8 cellular contexts compared by ENCODE assay signal in the genomic region with DNA sequence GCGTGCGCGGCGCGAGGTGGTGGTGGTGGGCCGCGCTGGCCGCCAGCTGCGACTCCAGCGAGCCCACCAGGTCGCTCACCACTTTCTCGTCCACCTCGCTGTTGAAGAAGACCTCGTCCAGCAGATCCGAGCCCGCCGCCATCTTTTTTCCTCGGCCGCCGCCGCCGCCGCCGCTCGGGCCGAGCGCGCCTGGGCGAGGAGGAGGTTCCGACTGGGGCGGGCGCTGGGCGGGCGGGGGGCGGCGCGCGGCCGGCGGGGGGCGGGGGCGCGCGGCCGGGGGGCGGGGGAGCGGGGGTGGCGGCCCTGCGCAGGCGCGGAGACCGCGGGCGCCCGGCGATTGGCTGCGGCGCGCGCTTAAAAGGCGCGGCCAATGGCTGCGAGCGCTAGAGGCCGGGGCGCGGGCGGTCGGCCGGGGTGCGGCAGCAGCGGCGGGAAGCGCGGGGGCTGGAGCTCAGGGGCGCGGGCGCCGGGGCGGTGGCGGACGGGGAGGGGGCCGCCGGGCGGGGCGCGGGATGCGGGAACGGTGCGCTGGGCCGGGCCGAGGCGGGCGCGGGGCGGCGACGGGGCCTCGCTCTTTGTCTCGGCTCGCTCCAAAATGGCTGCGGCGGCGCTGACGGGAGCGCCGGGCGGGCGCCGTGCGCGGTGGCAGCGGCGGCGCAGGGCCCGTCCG. TPM values are rescaled to one million over a fixed set of nuclear protein-coding genes. Genes with fewer than 3 reads are reported as not detected.
DNase-seq lines count a peak whose midpoint lies in the region; ATAC-seq and TF ChIP-seq lines count a peak whose summit lies in the region.

Gene TAF4 (minus strand): TSS at position 213 of the 670 bp plus-strand sequence. CDS start 71 bp downstream, at position 142.

- H3K36me3 ChIP-seq in MM.1S (replicated peaks; ENCODE audit: insufficient read depth, low read length) (no peaks in the 10 kb centered on the region), SU-DHL-6 (ENCODE audit: low read length) (no peaks in the 10 kb centered on the region), parathyroid adenoma (ENCODE audit: control insufficient read depth, insufficient read depth, low read length) (no peaks in the 10 kb centered on the region), tibial artery (no peaks in the 10 kb centered on the region)

- H3K27me3 ChIP-seq in H9 (ENCODE audit: insufficient read depth, low read length) (no peaks in the 10 kb centered on the region), MM.1S (replicated peaks; ENCODE audit: insufficient read depth, low read length) (peaks cover 22% of the 10 kb centered on the region), SU-DHL-6 (ENCODE audit: low read length) (no peaks in the 10 kb centered on the region), parathyroid adenoma (ENCODE audit: control insufficient read depth, insufficient read depth, low read length) (no peaks in the 10 kb centered on the region), tibial artery (no peaks in the 10 kb centered on the region)

- H3K18ac ChIP-seq in H9 (ENCODE audit: insufficient read length, low read depth, low read length) = peak within 1 kb of the TSS; percentile 82

- H3K14ac ChIP-seq in H9 (ENCODE audit: insufficient read depth, low read length) = peak within 1 kb of the TSS; percentile 33

- no CpG with 5 or more reads among the region's 117 CpGs for WGBS in H9 (ENCODE audit: extremely low coverage, insufficient read length, low lambda C conversion rate)

- no peak within 1 kb of the TSS for H2BK5ac ChIP-seq in H9 (ENCODE audit: insufficient read length, low read length)

- no peak within 1 kb of the TSS for H2AFZ ChIP-seq in H9 (ENCODE audit: low read length)
- H2AFZ ChIP-seq in MM.1S (ENCODE audit: low read length) = peak within 1 kb of the TSS; percentile 90
- H2AFZ ChIP-seq in SU-DHL-6 (ENCODE audit: low read depth, low read length, severe bottlenecking) = peak within 1 kb of the TSS; percentile 75
- peak within 1 kb of the TSS; percentile 100 for H2AFZ ChIP-seq in parathyroid adenoma

- peaks cover 9% of the 10 kb centered on the region for H3K23me2 ChIP-seq in H9 (ENCODE audit: insufficient read length, low read depth, low read length, poor library complexity, severe bottlenecking)

- peak; percentile 66 for ATAC-seq in Right ventricle myocardium superior (ENCODE audit: poor library complexity)

- H4K5ac ChIP-seq in H9 (ENCODE audit: insufficient read length, low read depth, low read length) = no peak within 1 kb of the TSS

- no peak within 1 kb of the TSS for H4K8ac ChIP-seq in H9 (replicated peaks; ENCODE audit: insufficient read length, low read depth, low read length)

- peaks cover 1 to 6% of the 10 kb centered on the region in 2 experiments; a peak in 3 of 5 replicates for H3K9me3 Mint-ChIP-seq in H9
- no peaks in the 10 kb centered on the region for H3K9me3 Mint-ChIP-seq in activated naive CD8-positive, alpha-beta T cell treated with anti-CD3 and anti-CD28 coated beads for 36 hours

- no peak within 1 kb of the TSS for H2BK120ac ChIP-seq in H9 (ENCODE audit: low read depth, low read length, poor library complexity, severe bottlenecking)

- H2BK20ac ChIP-seq in H9 (ENCODE audit: low read depth, low read length, poor library complexity, severe bottlenecking) = no peak within 1 kb of the TSS

- H3K4me2 ChIP-seq in H9 (ENCODE audit: insufficient read depth, insufficient read length, low read length) (peak within 1 kb of the TSS; percentile 82), MM.1S (ENCODE audit: low read depth, low read length) (peak within 1 kb of the TSS; percentile 92), SU-DHL-6 (ENCODE audit: low read depth, low read length, poor library complexity, severe bottlenecking) (peak within 1 kb of the TSS; percentile 63), parathyroid adenoma (ENCODE audit: low read length) (peak within 1 kb of the TSS; percentile 74)

- no peak within 1 kb of the TSS for H3K4ac ChIP-seq in H9 (ENCODE audit: low read depth, low read length)

- peaks cover 5% of the 10 kb centered on the region for H4K20me1 ChIP-seq in H9 (ENCODE audit: control insufficient read depth, insufficient read depth, insufficient read length)
- H4K20me1 ChIP-seq in MM.1S (ENCODE audit: insufficient read depth, low read length) = peaks cover 4% of the 10 kb centered on the region; the same call in 1 of the 2 replicates
- no peaks in the 10 kb centered on the region for H4K20me1 ChIP-seq in SU-DHL-6 (ENCODE audit: low read depth, low read length)

- H3K4me1 ChIP-seq in H9 (ENCODE audit: insufficient read depth, low read length) = no peaks in the 10 kb centered on the region; the same call in 1 of the 2 replicates
- peaks cover 6% of the 10 kb centered on the region for H3K4me1 ChIP-seq in MM.1S (ENCODE audit: low read length)
- peaks cover 16% of the 10 kb centered on the region for H3K4me1 ChIP-seq in parathyroid adenoma
- H3K4me1 ChIP-seq in tibial artery = peaks cover 7 to 40% (median 29%) of the 10 kb centered on the region in 4 donors

- H3K4me1 Mint-ChIP-seq in H9 = peaks cover 32 to 33% of the 10 kb centered on the region in 2 experiments
- peaks cover 35% of the 10 kb centered on the region for H3K4me1 Mint-ChIP-seq in activated naive CD8-positive, alpha-beta T cell treated with anti-CD3 and anti-CD28 coated beads for 36 hours

- H3K56ac ChIP-seq in H9 (ENCODE audit: insufficient read length, low read depth, low read length) = no peak within 1 kb of the TSS

- peaks cover 9% of the 10 kb centered on the region for H3K27me3 Mint-ChIP-seq in H9 (ENCODE audit: low read depth)
- H3K27me3 Mint-ChIP-seq in activated naive CD8-positive, alpha-beta T cell treated with anti-CD3 and anti-CD28 coated beads for 36 hours = no peaks in the 10 kb centered on the region

- no peak within 1 kb of the TSS for H2BK15ac ChIP-seq in H9 (ENCODE audit: low read depth, low read length)

- H3K4me3 Mint-ChIP-seq in H9 = peak within 1 kb of the TSS; percentile 73 to 82
- H3K4me3 Mint-ChIP-seq in activated naive CD8-positive, alpha-beta T cell treated with anti-CD3 and anti-CD28 coated beads for 36 hours = peak within 1 kb of the TSS; percentile 83

- H3K27ac ChIP-seq in H9 (ENCODE audit: insufficient read length, low read depth, low read length) (no peak within 1 kb of the TSS), MM.1S (ENCODE audit: low read length) (no peak within 1 kb of the TSS), SU-DHL-6 (ENCODE audit: low read depth, low read length) (no peak within 1 kb of the TSS; the same call in 1 of the 2 replicates), parathyroid adenoma (peak within 1 kb of the TSS; percentile 95), tibial artery (peak within 1 kb of the TSS; percentile 89 to 95)

- H3K9me2 ChIP-seq in MM.1S (replicated peaks; ENCODE audit: insufficient read depth, low read length) (no peaks in the 10 kb centered on the region), SU-DHL-6 (replicated peaks; ENCODE audit: insufficient read depth, low read length) (no peaks in the 10 kb centered on the region)

- no peak within 1 kb of the TSS for H4K91ac ChIP-seq in H9 (ENCODE audit: insufficient read length, low read depth, low read length)

- H3K9ac ChIP-seq in H9 (ENCODE audit: extremely low read depth, insufficient read length, low read length) (peak within 1 kb of the TSS; percentile 79), MM.1S (ENCODE audit: low read length) (peak within 1 kb of the TSS; percentile 66; the same call in 1 of the 2 replicates), SU-DHL-6 (ENCODE audit: low read length) (peak within 1 kb of the TSS; percentile 59), parathyroid adenoma (peak within 1 kb of the TSS; percentile 37)

- H3K27ac Mint-ChIP-seq in H9 = peak within 1 kb of the TSS; percentile 92 to 94 (median 94)
- H3K27ac Mint-ChIP-seq in activated naive CD8-positive, alpha-beta T cell treated with anti-CD3 and anti-CD28 coated beads for 36 hours = peak within 1 kb of the TSS; percentile 83

- peaks cover 6% of the 10 kb centered on the region for H3K79me1 ChIP-seq in H9 (ENCODE audit: insufficient read depth, low read depth, low read length, poor library complexity, severe bottlenecking)

- intact Hi-C loops in Right ventricle myocardium superior (cut with DNase I) (loop anchor here (5.0 kb wide), 1 partner anchor 56 kb away; the partner anchor contains the start of gene LSM14B), tibial artery (cut with DNase I; ENCODE audit: low total_unique reads) (loop anchor here (5.0 kb wide), 2 partner anchors 56 to 76 kb away; partner anchors contain the start of genes LSM14B, PSMA7 and SS18L1)

- H3K4me3 ChIP-seq in MM.1S (ENCODE audit: low read length) = peak within 1 kb of the TSS; percentile 79
- peak within 1 kb of the TSS; percentile 63 for H3K4me3 ChIP-seq in SU-DHL-6 (ENCODE audit: insufficient read depth, low read length, poor library complexity, severe bottlenecking)
- H3K4me3 ChIP-seq in parathyroid adenoma (ENCODE audit: low read depth, low read length) = peak within 1 kb of the TSS; percentile 56
- H3K4me3 ChIP-seq in tibial artery = peak within 1 kb of the TSS; percentile 77 to 86

- H3K79me2 ChIP-seq in H9 (ENCODE audit: insufficient read depth, low read length) (peaks cover 25% of the 10 kb centered on the region), MM.1S (ENCODE audit: low read length) (peaks cover 36% of the 10 kb centered on the region), SU-DHL-6 (ENCODE audit: insufficient read depth, low read length) (peaks cover 33% of the 10 kb centered on the region; the same call in 1 of the 2 replicates), parathyroid adenoma (peaks cover 34% of the 10 kb centered on the region)

- H2BK12ac ChIP-seq in H9 (ENCODE audit: insufficient read length, low read depth, low read length) = no peak within 1 kb of the TSS

- H3K36me3 Mint-ChIP-seq in H9 (ENCODE audit: insufficient read depth in 1 of 3, low read depth in 3 of 3) = peaks cover 1 to 19% (median 10%) of the 10 kb centered on the region in 3 experiments; a peak in 6 of 7 replicates
- H3K36me3 Mint-ChIP-seq in activated naive CD8-positive, alpha-beta T cell treated with anti-CD3 and anti-CD28 coated beads for 36 hours = peaks cover 3% of the 10 kb centered on the region

- H3K9me3 ChIP-seq in H9 (ENCODE audit: control insufficient read depth, low read depth, low read length) = no peaks in the 10 kb centered on the region
- no peaks in the 10 kb centered on the region for H3K9me3 ChIP-seq in MM.1S (replicated peaks; ENCODE audit: insufficient read depth, low read length)
- H3K9me3 ChIP-seq in SU-DHL-6 (ENCODE audit: insufficient read depth, low read length) = no peaks in the 10 kb centered on the region
- H3K9me3 ChIP-seq in parathyroid adenoma (ENCODE audit: control insufficient read depth, low read length) = no peaks in the 10 kb centered on the region
- H3K9me3 ChIP-seq in tibial artery = no peaks in the 10 kb centered on the region

- peaks cover 3% of the 10 kb centered on the region; the same call in 1 of the 2 replicates for H3F3A ChIP-seq in MM.1S (ENCODE audit: insufficient read depth, low read length)
- H3F3A ChIP-seq in SU-DHL-6 (ENCODE audit: insufficient read depth) = no peaks in the 10 kb centered on the region

- TF ChIP-seq CTCF in H9 (conservative IDR thresholded peaks at IDR 0.05) = no peak
- no peak for TF ChIP-seq CTCF in MM.1S (IDR thresholded peaks at IDR 0.05; ENCODE audit: low read length)
- TF ChIP-seq CTCF in SU-DHL-6 (IDR thresholded peaks at IDR 0.05; ENCODE audit: insufficient read depth, low read length, poor library complexity, severe bottlenecking) = no peak
- TF ChIP-seq CTCF in parathyroid adenoma (IDR thresholded peaks at IDR 0.05) = no peak
- no peak for TF ChIP-seq CTCF in tibial artery (IDR thresholded peaks at IDR 0.05)

- H2AK5ac ChIP-seq in H9 (ENCODE audit: insufficient read length, low read length) = no peak within 1 kb of the TSS

- no peak within 1 kb of the TSS for H3K23ac ChIP-seq in H9 (ENCODE audit: insufficient read length, low read depth, low read length)

- no peak within 1 kb of the TSS for H3T11ph ChIP-seq in H9 (ENCODE audit: low read length)

- DNase-seq in GDM1 (lab: John Stamatoyannopoulos, UW) (peak; percentile 64), H9 (peak; percentile 64), MM.1S (peak; percentile 84), Right ventricle myocardium superior (peak; percentile 86), tibial artery (peak; percentile 64 to 88)
- peak; percentile 85 for DNase-seq in activated naive CD8-positive, alpha-beta T cell treated with anti-CD3 and anti-CD28 coated beads for 36 hours

RNA-seq across cellular contexts. Expression of gene TAF4, which starts in this region (rescaled TPM):
- total RNA-seq in H9 (2021) = 30.8 and 40.9 TPM in 2 replicates
- total RNA-seq in activated naive CD8-positive, alpha-beta T cell treated with anti-CD3 and anti-CD28 coated beads for 36 hours = 10 to 100 TPM; 15.2 to 16.4 TPM
- 11.6 TPM for total RNA-seq in Right ventricle myocardium superior

Comparison
In these comparisons a context has a peak if more than half of its experiments do, and no peak if none do; other contexts are left out.
1. H3K27ac ChIP-seq: peak in parathyroid adenoma (single experiment) and tibial artery (2 of 2); none in H9 (single experiment), MM.1S (single experiment) and SU-DHL-6 (single experiment).
2. Peak in every context shown above with its lines, with median percentiles within 50 percentile points of each other: DNase-seq, H3K4me2 ChIP-seq, H3K9ac ChIP-seq and H3K4me3 ChIP-seq.